In genomic region chr17:77247609-77248008, GRCh38 we compare ENCODE assay signal across 10 cellular contexts.
DNase-seq lines count a peak whose midpoint lies in the region; ATAC-seq, FAIRE-seq and TF ChIP-seq lines count a peak whose summit lies in the region.
"Had no signal": no experiment of that assay in that cellular context is flagged by ENCODE, and none has a peak within 500 bp of the region (broad histone marks: within the 10 kb centered on the region; RNA-seq: fewer than 3 reads in every experiment).

No MANE protein-coding gene starts in this region.

- H3K4me1 Mint-ChIP-seq in activated CD8-positive, alpha-beta T cell treated with anti-CD3 and anti-CD28 coated beads, Interleukin-2, amount 10 ng/mL, durations not matched to agents 7 days and 5 days (ENCODE audit: low read depth), result peaks cover 26% of the 10 kb centered on the region
- H3K4me1 Mint-ChIP-seq in immature natural killer cell, result peaks cover 6 to 7% of the 10 kb centered on the region in 2 donors

- TF ChIP-seq EP300 in HepG2 (IDR thresholded peaks at IDR 0.05; ENCODE audit: low read depth in 2 of 2, low read length in 2 of 2), result no peak
- no peak for TF ChIP-seq EP300 in HepG2 (CRISPR knock-in tag; IDR thresholded peaks at IDR 0.05; ENCODE audit: borderline replicate concordance)

- CTCF ChIA-PET in HepG2 (lab: Yijun Ruan, JAX; ENCODE audit: low intra/inter-chr PET ratio, low total read pairs), result interaction anchor here (0.8 to 3.2 kb wide), 5 partner anchors 33 to 379 kb away, joined by 3 to 73 read pairs (median 4); partner anchors contain the start of gene MGAT5B
- CTCF ChIA-PET in activated CD8-positive, alpha-beta T cell treated with anti-CD3 and anti-CD28 coated beads, Interleukin-2, amount 10 ng/mL, durations not matched to agents 7 days and 5 days (lab: Charles Lee), result interaction anchor here (0.6 to 4.6 kb wide), 13 partner anchors 9 to 191 kb away, joined by 3 to 41 read pairs (median 3); no protein-coding TSS in a partner anchor

- peaks cover 14 to 57% of the 10 kb centered on the region in 2 experiments for H3K27me3 ChIP-seq in HepG2 (ENCODE audit: control insufficient read depth in 1 of 2, insufficient read depth in 2 of 2, low read length in 2 of 2)
- H3K27me3 ChIP-seq in right lobe of liver, result no peaks in the 10 kb centered on the region
- no peaks in the 10 kb centered on the region for H3K27me3 ChIP-seq in vagina
- H3K27me3 ChIP-seq: body of pancreas had no signal

- ATAC-seq in HepG2 (no peak), right lobe of liver (no peak), HG03025 (IDR thresholded peaks at IDR 0.05; ENCODE audit: low FRiP score, unreplicated experiment) (no peak)
- ATAC-seq in activated CD8-positive, alpha-beta T cell treated with anti-CD3 and anti-CD28 coated beads, Interleukin-2, amount 10 ng/mL, durations not matched to agents 7 days and 5 days, result no peak

- H3K9me3 ChIP-seq in HepG2 (ENCODE audit: low read length) (no peaks in the 10 kb centered on the region), right lobe of liver (no peaks in the 10 kb centered on the region), vagina (no peaks in the 10 kb centered on the region)
- H3K9me3 ChIP-seq: body of pancreas had no signal

- H3K27ac ChIP-seq in HepG2 (ENCODE audit: extremely low read length, insufficient read depth, low read length) (no peak overlapping the region), right lobe of liver (no peak overlapping the region), vagina (no peak overlapping the region)

- no peaks in the 10 kb centered on the region for H3K36me3 Mint-ChIP-seq in activated CD8-positive, alpha-beta T cell treated with anti-CD3 and anti-CD28 coated beads, Interleukin-2, amount 10 ng/mL, durations not matched to agents 7 days and 5 days (ENCODE audit: low read depth)
- no peaks in the 10 kb centered on the region for H3K36me3 Mint-ChIP-seq in immature natural killer cell

- no peaks in the 10 kb centered on the region for H4K20me1 ChIP-seq in HepG2 (ENCODE audit: insufficient read depth, low read length)

- BruUV-seq in HepG2 (replicated peaks; lab: Mats Ljungman, UMichigan), result no TSS peak

- peaks cover 20% of the 10 kb centered on the region for H3K27me3 Mint-ChIP-seq in activated CD8-positive, alpha-beta T cell treated with anti-CD3 and anti-CD28 coated beads, Interleukin-2, amount 10 ng/mL, durations not matched to agents 7 days and 5 days (ENCODE audit: low read depth)
- H3K27me3 Mint-ChIP-seq in immature natural killer cell (ENCODE audit: low read depth in 3 of 3), result peaks cover 1 to 7% (median 4%) of the 10 kb centered on the region in 3 donors

- TF ChIP-seq POLR2A in HepG2 (IDR thresholded peaks at IDR 0.05; ENCODE audit: insufficient read depth in 1 of 2, low read depth in 2 of 2, low read length in 2 of 2) (no peak), right lobe of liver (IDR thresholded peaks at IDR 0.05) (no peak), vagina (IDR thresholded peaks at IDR 0.05) (no peak)

- no peak for TF ChIP-seq CTCF in HepG2 (CRISPR knock-in tag; IDR thresholded peaks at IDR 0.05)
- TF ChIP-seq CTCF in right lobe of liver (IDR thresholded peaks at IDR 0.05), result no peak
- no peak for TF ChIP-seq CTCF in vagina (IDR thresholded peaks at IDR 0.05)

- H3K4me3 Mint-ChIP-seq in activated CD8-positive, alpha-beta T cell treated with anti-CD3 and anti-CD28 coated beads, Interleukin-2, amount 10 ng/mL, durations not matched to agents 7 days and 5 days, result peak overlapping the region; percentile 56
- H3K4me3 Mint-ChIP-seq in immature natural killer cell, result peak overlapping the region; percentile 52 to 74 (median 68)
- H3K4me3 Mint-ChIP-seq: stimulated activated naive CD8-positive, alpha-beta T cell treated with anti-CD3 and anti-CD28 coated beads, Interleukin-15, Interleukin-2, amounts not matched to agents 100 ng/mL and 50 ng/mL, for 24 hours had no signal

- TF ChIP-seq RAD21 in HepG2 (CRISPR knock-in tag; IDR thresholded peaks at IDR 0.05), result no peak

- POLR2A ChIA-PET in HepG2 (lab: Yijun Ruan, JAX), result no interaction called here
- POLR2A ChIA-PET in activated CD8-positive, alpha-beta T cell treated with anti-CD3 and anti-CD28 coated beads, Interleukin-2, amount 10 ng/mL, durations not matched to agents 7 days and 5 days (lab: Charles Lee), result no interaction called here

- in situ Hi-C loops in HepG2 (cut with HindIII; ENCODE audit: extremely low pct_ligation_motif_present, low pct_unique_long_range_greater_than_20kb), result loop anchor here (5.0 to 25.0 kb wide), 2 partner anchors 160 to 385 kb away; partner anchors contain the start of gene MGAT5B

- no peak overlapping the region for H2AFZ ChIP-seq in HepG2 (ENCODE audit: low read length)

- H3K27ac Mint-ChIP-seq in activated CD8-positive, alpha-beta T cell treated with anti-CD3 and anti-CD28 coated beads, Interleukin-2, amount 10 ng/mL, durations not matched to agents 7 days and 5 days, result peak overlapping the region; percentile 70
- no peak overlapping the region for H3K27ac Mint-ChIP-seq in immature natural killer cell
- H3K27ac Mint-ChIP-seq: stimulated activated naive CD8-positive, alpha-beta T cell treated with anti-CD3 and anti-CD28 coated beads, Interleukin-15, Interleukin-2, amounts not matched to agents 100 ng/mL and 50 ng/mL, for 24 hours had no signal

- intact Hi-C loops in HepG2 (cut with micrococcal nuclease; ENCODE audit: unreplicated experiment), result loop anchor here (1.0 to 5.0 kb wide), 2 partner anchors 40 to 161 kb away; no protein-coding TSS in a partner anchor
- intact Hi-C loops in right lobe of liver (cut with DNase I), result loop anchor here (5.0 kb wide), 1 partner anchor 165 kb away; no protein-coding TSS in a partner anchor
- intact Hi-C loops in vagina (cut with DNase I), result loop anchor here (2.0 kb wide), 1 partner anchor 161 kb away; no protein-coding TSS in a partner anchor

- no peak for FAIRE-seq in HepG2 (lab: Jason Lieb, UNC)
- no peak for FAIRE-seq in urothelium cell line (lab: Jason Lieb, UNC)

- peak overlapping the region in 1 of 3 experiments; percentile 81; a peak in 2 of 6 replicates for H3K4me3 ChIP-seq in HepG2 (replicated peaks in 1 of 3; ENCODE audit: insufficient read depth in 1 of 3, low read depth in 2 of 3, low read length in 3 of 3)
- H3K4me3 ChIP-seq in right lobe of liver, result no peak overlapping the region
- H3K4me3 ChIP-seq in vagina, result peak overlapping the region; percentile 52 to 55

- no peaks in the 10 kb centered on the region for H3K36me3 ChIP-seq in HepG2 (replicated peaks in 1 of 2; ENCODE audit: control insufficient read depth in 1 of 2, insufficient read depth in 2 of 2, low read length in 2 of 2)
- no peaks in the 10 kb centered on the region for H3K36me3 ChIP-seq in right lobe of liver
- no peaks in the 10 kb centered on the region for H3K36me3 ChIP-seq in vagina

- H3K4me2 ChIP-seq in HepG2 (ENCODE audit: low read depth, low read length), result peak overlapping the region; percentile 95; the same call in 1 of the 2 replicates

- H3K9me3 Mint-ChIP-seq in activated CD8-positive, alpha-beta T cell treated with anti-CD3 and anti-CD28 coated beads, Interleukin-2, amount 10 ng/mL, durations not matched to agents 7 days and 5 days (ENCODE audit: insufficient read depth), result no peaks in the 10 kb centered on the region
- H3K9me3 Mint-ChIP-seq in immature natural killer cell, result no peaks in the 10 kb centered on the region
- H3K9me3 Mint-ChIP-seq: stimulated activated naive CD8-positive, alpha-beta T cell treated with anti-CD3 and anti-CD28 coated beads, Interleukin-15, Interleukin-2, amounts not matched to agents 100 ng/mL and 50 ng/mL, for 24 hours had no signal

- 24% methylated on average over 5 of the region's 8 CpGs for WGBS in HepG2 (ENCODE audit: low lambda C conversion rate)
- 4% methylated on average over 6 of the region's 8 CpGs for WGBS in right lobe of liver (ENCODE audit: insufficient coverage, low coverage, low lambda C conversion rate, missing lambda C conversion rate)

- H3K79me2 ChIP-seq in HepG2 (ENCODE audit: insufficient read depth, low read length), result no peaks in the 10 kb centered on the region

- H3K4me1 ChIP-seq in HepG2 (ENCODE audit: insufficient read depth, low read length), result peaks cover 14% of the 10 kb centered on the region
- peaks cover 0 to 9% (median 2%) of the 10 kb centered on the region in 4 donors for H3K4me1 ChIP-seq in right lobe of liver
- H3K4me1 ChIP-seq in vagina, result peaks cover 12% of the 10 kb centered on the region

- H3K9ac ChIP-seq in HepG2 (ENCODE audit: insufficient read depth, low read depth, low read length), result no peak overlapping the region

- DNase-seq in HepG2 (ENCODE audit: low spot score), result no peak
- DNase-seq in right lobe of liver, result no peak
- DNase-seq in activated CD8-positive, alpha-beta T cell treated with anti-CD3 and anti-CD28 coated beads, Interleukin-2, amount 10 ng/mL, durations not matched to agents 7 days and 5 days, result no peak
- DNase-seq in immature natural killer cell, result no peak
- DNase-seq in vagina (ENCODE audit: extremely low spot score in 2 of 2), result no peak
- no peak for DNase-seq in urothelium cell line (ENCODE audit: low spot score)
- no peak for DNase-seq in NCI-H526 (lab: John Stamatoyannopoulos, UW)

TF ChIP-seq in HepG2, 621 proteins besides CTCF, POLR2A, EP300 and RAD21 (continues in another document):
- TF ChIP-seq ZFP36 (IDR thresholded peaks at IDR 0.05; ENCODE audit: borderline replicate concordance, low read depth, low read length, partially characterized antibody), result peak; percentile 79
- 0 out of 2 replicates have a peak, but pooled peaks have one; percentile 5 for TF ChIP-seq CAMTA2 (CRISPR knock-in tag; IDR thresholded peaks at IDR 0.05; ENCODE audit: borderline replicate concordance)
- peak; percentile 11 for TF ChIP-seq U2AF1 (optimal IDR thresholded peaks at IDR 0.05; ENCODE audit: low read depth, low read length)
- no peak for TF ChIP-seq DPF2 (CRISPR knock-in tag; IDR thresholded peaks at IDR 0.05; ENCODE audit: borderline replicate concordance, low read depth)

Comparison
In these comparisons a context has a peak if more than half of its experiments do, and no peak if none do; other contexts are left out.
1. H3K4me3 ChIP-seq: peak in vagina (2 of 2); none in right lobe of liver (0 of 3).